8 cellular contexts compared by ENCODE assay signal in genomic region chr20:38221041-38221589, GRCh38. TPM values are rescaled to one million over a fixed set of nuclear protein-coding genes. Genes with fewer than 3 reads are reported as not detected.
DNase-seq lines count a peak whose midpoint lies in the region; ATAC-seq, FAIRE-seq and TF ChIP-seq lines count a peak whose summit lies in the region.

No MANE protein-coding gene starts in this region.

- H3K4ac ChIP-seq in H1 (replicated peaks; ENCODE audit: insufficient read length, low read depth, low read length), result no peak overlapping the region

- DNase-seq in AG08396 (ENCODE audit: low spot score) (peak; percentile 86), GM19238 (ENCODE audit: insufficient read length, low spot score) (peak; percentile 90), NCI-H510A treated with DMSO at 0.1 percent for 48 hours (lab: John Stamatoyannopoulos, UW) (peak; percentile 49), H1 (ENCODE audit: low read depth in 1 of 2, low spot score in 2 of 2) (peak; percentile 41 to 99), midbrain (lab: John Stamatoyannopoulos, UW) (peak; percentile 45)
- peak; percentile 91 for DNase-seq in activated CD8-positive, alpha-beta memory T cell treated with anti-CD3 and anti-CD28 coated beads for 24 hours
- peak; percentile 87 for DNase-seq in stimulated activated CD8-positive, alpha-beta memory T cell treated with anti-CD3 and anti-CD28 coated beads, Interleukin-4, amount 100 ng/mL, for 48 hours

- H3K36me3 ChIP-seq in H1 (ENCODE audit: control insufficient read depth in 2 of 4, insufficient read depth in 4 of 4, low read length in 3 of 4), result no peaks in the 10 kb centered on the region

- H4K5ac ChIP-seq in H1 (ENCODE audit: insufficient read length, low read depth, low read length), result no peak overlapping the region

- no peak overlapping the region for H3K9ac ChIP-seq in H1 (replicated peaks in 1 of 4; ENCODE audit: extremely low read depth in 1 of 4, low read depth in 3 of 4, low read length in 3 of 4)

- H3K9me3 ChIP-seq in H1 (ENCODE audit: insufficient read depth in 2 of 2, low read depth in 1 of 2, low read length in 1 of 2), result no peaks in the 10 kb centered on the region

- H2BK120ac ChIP-seq in H1 (replicated peaks; ENCODE audit: low read depth, low read length), result no peak overlapping the region

- peak overlapping the region; percentile 43 for H4K8ac ChIP-seq in H1 (ENCODE audit: extremely low read depth, insufficient read depth, low read length)

- H3K23ac ChIP-seq in H1 (ENCODE audit: insufficient read length), result no peak overlapping the region

- H3K27me3 ChIP-seq in H1 (replicated peaks in 1 of 4; ENCODE audit: control insufficient read depth in 3 of 4, extremely low read depth in 1 of 4, insufficient read depth in 3 of 4, low read length in 3 of 4), result no peaks in the 10 kb centered on the region

- H3K23me2 ChIP-seq in H1 (ENCODE audit: low read depth, low read length), result no peaks in the 10 kb centered on the region

- H4K20me1 ChIP-seq in H1 (replicated peaks in 1 of 2; ENCODE audit: control insufficient read depth in 1 of 2, insufficient read depth in 2 of 2, low read length in 2 of 2), result no peaks in the 10 kb centered on the region

- no peak overlapping the region for H2BK5ac ChIP-seq in H1 (ENCODE audit: low read depth, low read length)

- H3K18ac ChIP-seq in H1 (ENCODE audit: extremely low read depth, low read length), result 0 out of 2 replicates have a peak overlapping the region, but pooled peaks have one; percentile 10

- 18% methylated on average over 12 of the region's 12 CpGs; no CpG with 5 or more reads in 1 of the 2 experiments for WGBS in H1 (ENCODE audit: extremely low coverage in 1 of 2, insufficient coverage in 1 of 2, insufficient read length in 1 of 2, insufficient replicate concordance in 2 of 2, low coverage in 1 of 2, low lambda C conversion rate in 2 of 2, missing lambda C conversion rate in 1 of 2), 2 experiments

- peak; percentile 13 for FAIRE-seq in H1 (lab: Jason Lieb, UNC)

- peak in 1 of 2 experiments; percentile 35; a peak in 1 of 3 replicates for TF ChIP-seq EP300 in H1 (IDR thresholded peaks at IDR 0.05; ENCODE audit: borderline replicate concordance in 1 of 2, low read depth in 2 of 2, low read length in 2 of 2)

- TF ChIP-seq CTCF in H1 (IDR thresholded peaks at IDR 0.05; ENCODE audit: control extremely low read depth in 1 of 3, insufficient read depth in 1 of 3, low read depth in 1 of 3, low read length in 3 of 3), result peak; percentile 93 to 98 (median 98)

- peak; percentile 97 to 98 for TF ChIP-seq RAD21 in H1 (IDR thresholded peaks at IDR 0.05 in 1 of 2, conservative IDR thresholded peaks at IDR 0.05 in 1 of 2; ENCODE audit: low read depth in 2 of 2, low read length in 2 of 2)

- no peak for TF ChIP-seq POLR2A in H1 (IDR thresholded peaks at IDR 0.05; ENCODE audit: control extremely low read depth in 1 of 2, low read depth in 2 of 2, low read length in 2 of 2)

- H2AK5ac ChIP-seq in H1 (ENCODE audit: low read depth, low read length), result no peak overlapping the region

- no peak overlapping the region for H2BK20ac ChIP-seq in H1 (ENCODE audit: low read length)

- H3K4me1 ChIP-seq in H1 (replicated peaks in 1 of 4; ENCODE audit: control insufficient read depth in 3 of 4, insufficient read depth in 4 of 4, low read length in 3 of 4), result peaks cover 0 to 3% (median 0%) of the 10 kb centered on the region in 4 experiments; a peak in 3 of 7 replicates

- H2BK15ac ChIP-seq in H1 (ENCODE audit: low read length), result no peak overlapping the region

- H3K4me2 ChIP-seq in H1 (ENCODE audit: insufficient read depth in 1 of 2, low read depth in 2 of 2, low read length in 2 of 2), result peak overlapping the region in 1 of 2 experiments; percentile 41; a peak in 1 of 4 replicates

- POLR2A ChIA-PET in H1 (lab: Charles Lee; ENCODE audit: partially characterized antibody), result interaction anchor here (0.6 to 1.1 kb wide), 2 partner anchors 122 to 187 kb away, joined by 3 to 4 read pairs; partner anchors contain the start of gene RPRD1B

- H3K79me1 ChIP-seq in H1 (ENCODE audit: low read depth, low read length), result no peaks in the 10 kb centered on the region

- H3K27ac ChIP-seq in H1 (ENCODE audit: low read depth, low read length), result no peak overlapping the region

- CTCF ChIA-PET in H1 (lab: Charles Lee; ENCODE audit: partially characterized antibody), result interaction anchor here (0.6 to 17.3 kb wide), 68 partner anchors 10 to 358 kb away, joined by 3 to 198 read pairs (median 5); partner anchors contain the start of genes BPI, KIAA1755 and TGM2

- no peak overlapping the region for H2BK12ac ChIP-seq in H1 (ENCODE audit: low read depth, low read length)

- no peak overlapping the region for H3K56ac ChIP-seq in H1 (replicated peaks; ENCODE audit: insufficient read length, low read depth, low read length)

- no peak for ATAC-seq in GM18868 (IDR thresholded peaks at IDR 0.05; ENCODE audit: unreplicated experiment)

- no peak overlapping the region for H2AFZ ChIP-seq in H1 (ENCODE audit: low read length)

- H4K91ac ChIP-seq in H1 (replicated peaks; ENCODE audit: insufficient read length, low read length), result no peak overlapping the region

- H3K4me3 ChIP-seq in H1 (ENCODE audit: extremely low read depth in 1 of 4, insufficient read depth in 2 of 4, low read depth in 3 of 4, low read length in 4 of 4), result no peak overlapping the region

- H3K14ac ChIP-seq in H1 (ENCODE audit: insufficient read length), result no peak overlapping the region

- no peaks in the 10 kb centered on the region for H3K79me2 ChIP-seq in H1 (ENCODE audit: control insufficient read depth in 1 of 2, insufficient read depth in 2 of 2, low read length in 2 of 2)

TF ChIP-seq in H1, 55 proteins besides CTCF, POLR2A, EP300 and RAD21:
- no peak; the same call in 1 of the 2 replicates for TF ChIP-seq MAFK (IDR thresholded peaks at IDR 0.05; ENCODE audit: low read depth, low read length)
- TF ChIP-seq SRF (IDR thresholded peaks at IDR 0.05; ENCODE audit: low read depth, low read length), result 0 out of 2 replicates have a peak, but pooled peaks have one; percentile 3
- TF ChIP-seq POLR2AphosphoS5 (IDR thresholded peaks at IDR 0.05; ENCODE audit: low read depth, low read length), result no peak

RNA-seq across cellular contexts. Expression of gene KIAA1755, which starts 39.4 kb away (rescaled TPM):
- total RNA-seq in H1 (2021; fragmentation: NEBNext Ultra II Directional; extraction: Animal tissue kit (Norgen Biotek cat#: 25700)), result not detected in 2 replicates
- polyA plus RNA-seq in H1 (2011; rRNA removed), result 0.23 and 0.27 TPM in 2 replicates
- polyA plus RNA-seq in H1 (2011; cell fraction: cytosol; rRNA removed), result 0.10 TPM
- 0.26 TPM for polyA plus RNA-seq in H1 (2011; cell fraction: nucleus; rRNA removed)
- polyA plus RNA-seq in H1 (2012, experiment 1 of 2), result 0.14 to 0.28 TPM (median 0.20 TPM) in 4 replicates
- polyA plus RNA-seq in H1 (2012, experiment 2 of 2), result 0.26 TPM
- polyA plus RNA-seq in H1 (2013, experiment 1 of 2), result 0.08 TPM
- polyA plus RNA-seq in H1 (2013, experiment 2 of 2), result 0.07 TPM
- 0.07 and 0.09 TPM in 2 replicates for polyA minus RNA-seq in H1 (2011; rRNA and poly(A)+ RNA removed)
- not detected for polyA minus RNA-seq in H1 (2011; cell fraction: cytosol; rRNA and poly(A)+ RNA removed)
- polyA minus RNA-seq in H1 (2011; cell fraction: nucleus; rRNA and poly(A)+ RNA removed), result 0.50 TPM

RNA-seq across cellular contexts. Expression of gene TGM2, which starts 56.0 kb away (rescaled TPM):
- 1.0 and 1.3 TPM in 2 replicates for total RNA-seq in H1 (2021; fragmentation: NEBNext Ultra II Directional; extraction: Animal tissue kit (Norgen Biotek cat#: 25700))
- 0.86 and 1.5 TPM in 2 replicates for polyA plus RNA-seq in H1 (2011; rRNA removed)
- 0.92 TPM for polyA plus RNA-seq in H1 (2011; cell fraction: cytosol; rRNA removed)
- 1.9 TPM for polyA plus RNA-seq in H1 (2011; cell fraction: nucleus; rRNA removed)
- 0.77 to 1.3 TPM (median 1.1 TPM) in 4 replicates for polyA plus RNA-seq in H1 (2012, experiment 1 of 2)
- 1.0 TPM for polyA plus RNA-seq in H1 (2012, experiment 2 of 2)
- polyA plus RNA-seq in H1 (2013, experiment 1 of 2), result 0.73 TPM
- polyA plus RNA-seq in H1 (2013, experiment 2 of 2), result 0.79 TPM
- 0.50 and 1.8 TPM in 2 replicates for polyA minus RNA-seq in H1 (2011; rRNA and poly(A)+ RNA removed)
- polyA minus RNA-seq in H1 (2011; cell fraction: cytosol; rRNA and poly(A)+ RNA removed), result 1.2 TPM
- polyA minus RNA-seq in H1 (2011; cell fraction: nucleus; rRNA and poly(A)+ RNA removed), result 0.90 TPM
